In genomic region chr15:28694006-28694751, GRCh38 we compare ENCODE assay signal across 11 cellular contexts. TPM values are rescaled to one million over a fixed set of nuclear protein-coding genes. Genes with fewer than 3 reads are reported as not detected.
DNase-seq lines count a peak whose midpoint lies in the region; ATAC-seq, FAIRE-seq and TF ChIP-seq lines count a peak whose summit lies in the region.
"Not testable (repeated sequence)": the region's sequence is repeated elsewhere in the genome, so short reads cannot be mapped to it uniquely, and the experiment has no call there.
"Had no signal": no experiment of that assay in that cellular context is flagged by ENCODE, and none has a peak within 500 bp of the region (broad histone marks: within the 10 kb centered on the region; RNA-seq: fewer than 3 reads in every experiment).

No MANE protein-coding gene starts in this region.

- not testable (repeated sequence) for FAIRE-seq in HepG2 (lab: Jason Lieb, UNC)

- not testable (repeated sequence) for TF ChIP-seq RAD21 in HepG2 (CRISPR knock-in tag; IDR thresholded peaks at IDR 0.05)

- BruUV-seq in mammary epithelial cell (replicated peaks; lab: Mats Ljungman, UMichigan); HepG2 (replicated peaks; lab: Mats Ljungman, UMichigan): not testable (repeated sequence)

- in situ Hi-C loops in G401 (cut with HindIII; ENCODE audit: low sequenced_read_pairs); mammary epithelial cell (cut with MboI; ENCODE audit: low sequenced_read_pairs in 2 of 2); HepG2 (cut with HindIII; ENCODE audit: extremely low pct_ligation_motif_present, low pct_unique_long_range_greater_than_20kb): not testable (repeated sequence)

- H3K4me2 ChIP-seq in mammary epithelial cell (ENCODE audit: insufficient read depth, low read depth, low read length); HepG2 (ENCODE audit: low read depth, low read length): not testable (repeated sequence)

- 24% methylated on average over 7 of the region's 26 CpGs for WGBS in mammary epithelial cell (ENCODE audit: low coverage, missing lambda C conversion rate)
- WGBS in HepG2 (ENCODE audit: low lambda C conversion rate) = 53% methylated on average over 23 of the region's 26 CpGs
- WGBS in thyroid gland, 2 donors = 81 to 86% methylated on average over 26 of the region's 26 CpGs

- H3K9ac ChIP-seq in mammary epithelial cell (ENCODE audit: insufficient read depth, low read length); HepG2 (ENCODE audit: insufficient read depth, low read depth, low read length): not testable (repeated sequence)

- not testable (repeated sequence) for H4K20me1 ChIP-seq in mammary epithelial cell (ENCODE audit: insufficient read depth, low read length); HepG2 (ENCODE audit: insufficient read depth, low read length)

- not testable (repeated sequence) for H3K9me3 ChIP-seq in mammary epithelial cell (replicated peaks; ENCODE audit: insufficient read depth, low read length); HepG2 (ENCODE audit: low read length); thyroid gland

- TF ChIP-seq CTCF in mammary epithelial cell (conservative IDR thresholded peaks at IDR 0.05 in 1 of 2, IDR thresholded peaks at IDR 0.05 in 1 of 2; ENCODE audit: extremely low read depth in 1 of 2, insufficient read depth in 1 of 2, low read depth in 1 of 2, low read length in 2 of 2); HepG2 (CRISPR knock-in tag; IDR thresholded peaks at IDR 0.05); thyroid gland (IDR thresholded peaks at IDR 0.05): not testable (repeated sequence)

- peak; percentile 98 for ATAC-seq in HepG2

- dilution Hi-C loops in mammary epithelial cell (cut with HindIII; ENCODE audit: low sequenced_read_pairs) = not testable (repeated sequence)

- DNase-seq in G401 (ENCODE audit: low spot score) = peak; percentile 0
- DNase-seq in activated effector memory CD4-positive, alpha-beta T cell treated with anti-CD3 and anti-CD28 coated beads, Interleukin-2, amount 50 U/mL, for 16 hours = peak; percentile 46
- DNase-seq in mammary epithelial cell = peak; percentile 16
- peak; percentile 0 for DNase-seq in globus pallidus (ENCODE audit: low spot score)
- DNase-seq in HepG2 (ENCODE audit: low spot score) = peak; percentile 4
- DNase-seq in midbrain (lab: John Stamatoyannopoulos, UW) = peak; percentile 24
- peak; percentile 67 to 74 for DNase-seq in thyroid gland

- not testable (repeated sequence) for TF ChIP-seq EP300 in HepG2 (IDR thresholded peaks at IDR 0.05; ENCODE audit: low read depth in 2 of 2, low read length in 2 of 2); HepG2 (CRISPR knock-in tag; IDR thresholded peaks at IDR 0.05; ENCODE audit: borderline replicate concordance)

- intact Hi-C loops in mammary epithelial cell (cut with micrococcal nuclease); HepG2 (cut with micrococcal nuclease; ENCODE audit: unreplicated experiment); thyroid gland (cut with DNase I): not testable (repeated sequence)

- CTCF ChIA-PET in mammary epithelial cell (lab: Charles Lee; ENCODE audit: low non-redundant PET); HepG2 (lab: Yijun Ruan, JAX; ENCODE audit: low intra/inter-chr PET ratio, low total read pairs): not testable (repeated sequence)

- TF ChIP-seq POLR2A in HepG2 (IDR thresholded peaks at IDR 0.05; ENCODE audit: insufficient read depth in 1 of 2, low read depth in 2 of 2, low read length in 2 of 2); thyroid gland (IDR thresholded peaks at IDR 0.05): not testable (repeated sequence)

- not testable (repeated sequence) for H3K79me2 ChIP-seq in mammary epithelial cell (ENCODE audit: insufficient read depth, low read length); HepG2 (ENCODE audit: insufficient read depth, low read length)

- not testable (repeated sequence) for H3K27ac ChIP-seq in mammary epithelial cell (ENCODE audit: insufficient read depth, low read depth, low read length); HepG2 (ENCODE audit: extremely low read length, insufficient read depth, low read length)
- peak overlapping the region in 2 of 3 donors; percentile 6 to 53 for H3K27ac ChIP-seq in thyroid gland

- not testable (repeated sequence) for H3K36me3 ChIP-seq in mammary epithelial cell (ENCODE audit: insufficient read depth, low read length); HepG2 (replicated peaks in 1 of 2; ENCODE audit: control insufficient read depth in 1 of 2, insufficient read depth in 2 of 2, low read length in 2 of 2); thyroid gland

- H3K4me1 ChIP-seq in mammary epithelial cell (ENCODE audit: insufficient read depth, low read length); HepG2 (ENCODE audit: insufficient read depth, low read length); thyroid gland: not testable (repeated sequence)

- not testable (repeated sequence) for H3K27me3 ChIP-seq in mammary epithelial cell (ENCODE audit: insufficient read depth, low read length); HepG2 (ENCODE audit: control insufficient read depth in 1 of 2, insufficient read depth in 2 of 2, low read length in 2 of 2); thyroid gland

- not testable (repeated sequence) for H3K4me3 ChIP-seq in mammary epithelial cell (replicated peaks in 1 of 3; ENCODE audit: insufficient read depth in 1 of 3, low read depth in 2 of 3, low read length in 3 of 3); HepG2 (replicated peaks in 1 of 3; ENCODE audit: insufficient read depth in 1 of 3, low read depth in 2 of 3, low read length in 3 of 3); thyroid gland (replicated peaks in 1 of 3)

- H2AFZ ChIP-seq in mammary epithelial cell (ENCODE audit: low read depth, low read length); HepG2 (ENCODE audit: low read length): not testable (repeated sequence)

- POLR2A ChIA-PET in HepG2 (lab: Yijun Ruan, JAX) = not testable (repeated sequence)

TF ChIP-seq in HepG2, 621 proteins besides CTCF, POLR2A, EP300 and RAD21 (continues in another document):
- TF ChIP-seq HNF4A (CRISPR knock-in tag; IDR thresholded peaks at IDR 0.05) (peak; percentile 52), SALL1 (CRISPR knock-in tag; IDR thresholded peaks at IDR 0.05) (0 out of 2 replicates have a peak, but pooled peaks have one; percentile 31), PAXIP1 (CRISPR knock-in tag; conservative IDR thresholded peaks at IDR 0.05) (peak; percentile 42)

RNA-seq across cellular contexts. Expression of gene GOLGA8M, which starts 18.0 kb away (rescaled TPM):
- not detected in 2 replicates for total RNA-seq in G401 (2014; rRNA removed; shearing (Covaris generic))
- total RNA-seq in mammary epithelial cell (not detected), HepG2 (2016; rRNA removed; fragmentation: Illumina TruSeq; extraction: Trizol) (not detected in 2 replicates), thyroid gland (10 to 100 TPM in 3 of 4 donors, 1 to 10 TPM in 1; 7.9 to 53.2 (median 32.0) TPM)
- polyA plus RNA-seq in mammary epithelial cell (0.18 TPM), HepG2 (2011; rRNA removed) (0.05 and 0.66 TPM in 2 replicates)
- not detected for polyA minus RNA-seq in mammary epithelial cell
- total RNA-seq in HepG2 (2016; cell fraction: cytosol; rRNA removed; fragmentation: Illumina TruSeq; extraction: Trizol; ENCODE audit: low read depth) = not detected in 2 replicates
- 0.06 TPM in 1 of 2 replicates, not detected in the other for total RNA-seq in HepG2 (2016; cell fraction: insoluble cytoplasmic fraction; rRNA removed; fragmentation: Illumina TruSeq; extraction: Trizol)
- total RNA-seq in HepG2 (2016; cell fraction: membrane; rRNA removed; fragmentation: Illumina TruSeq; extraction: Trizol) = not detected in 2 replicates
- total RNA-seq in HepG2 (2016; cell fraction: nucleus; rRNA removed; fragmentation: Illumina TruSeq; extraction: Trizol) = not detected in 2 replicates
- polyA plus RNA-seq in HepG2 (2011; cell fraction: cytosol; rRNA removed) = 0.04 TPM in 1 of 2 replicates, not detected in the other
- polyA plus RNA-seq in HepG2 (2011; cell fraction: nucleus; rRNA removed) = 0.90 and 2.4 TPM in 2 replicates
- 0.17 and 0.23 TPM in 2 replicates for polyA plus RNA-seq in HepG2 (2012)
- not detected in 2 replicates for polyA plus RNA-seq in HepG2 (2016; cell fraction: cytosol; fragmentation: Illumina TruSeq; extraction: Trizol; ENCODE audit: low read depth)
- polyA plus RNA-seq in HepG2 (2016; cell fraction: insoluble cytoplasmic fraction; fragmentation: Illumina TruSeq; extraction: Trizol; ENCODE audit: low read depth) = not detected in 2 replicates
- not detected in 2 replicates for polyA plus RNA-seq in HepG2 (2016; cell fraction: membrane; fragmentation: Illumina TruSeq; extraction: Trizol; ENCODE audit: low read depth)
- 1.3 TPM in 1 of 2 replicates, not detected in the other for polyA plus RNA-seq in HepG2 (2016; cell fraction: nucleus; fragmentation: Illumina TruSeq; extraction: Trizol; ENCODE audit: insufficient read depth, low read depth)
- 0.20 TPM in 1 of 2 replicates, not detected in the other for polyA minus RNA-seq in HepG2 (2011; rRNA and poly(A)+ RNA removed; ENCODE audit: low replicate concordance)
- not detected in 2 replicates for polyA minus RNA-seq in HepG2 (2011; cell fraction: cytosol; rRNA and poly(A)+ RNA removed)
- 0.50 and 1.3 TPM in 2 replicates for polyA minus RNA-seq in HepG2 (2011; cell fraction: nucleus; rRNA and poly(A)+ RNA removed)
- total RNA-seq: A673, Calu3, GM12878, H9 had no signal

Comparison
In these comparisons a context has a peak if more than half of its experiments do, and no peak if none do; other contexts are left out.
1. DNase-seq: peak in every context shown above with its lines; median percentile 70 in thyroid gland; 46 in activated effector memory CD4-positive, alpha-beta T cell treated with anti-CD3 and anti-CD28 coated beads, Interleukin-2, amount 50 U/mL, for 16 hours; 24 in midbrain; 16 in mammary epithelial cell; 4 in HepG2; 0 in G401; 0 in globus pallidus.